ENCODE assay signal across 20 cellular contexts in the genomic region with DNA sequence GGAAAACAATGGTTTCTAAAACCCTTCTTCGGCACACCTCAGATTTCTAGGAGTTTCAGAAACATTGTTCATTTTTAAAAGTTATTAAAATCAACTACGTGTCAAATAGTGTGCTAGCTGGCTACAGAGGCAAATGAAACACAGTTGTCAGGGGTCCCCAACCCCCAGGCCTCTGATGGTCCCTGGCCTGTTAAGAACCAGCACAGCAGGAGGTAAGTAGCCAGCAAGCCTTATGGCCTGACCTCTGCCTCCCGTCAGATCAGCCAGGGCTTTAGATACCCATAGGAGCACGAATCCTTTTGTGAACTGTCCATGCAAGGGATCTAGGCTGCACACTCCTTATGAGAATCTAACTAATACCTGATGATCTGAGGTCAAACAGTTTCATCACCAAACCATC.
"Had no signal": no experiment of that assay in that cellular context is flagged by ENCODE, and none has a peak within 500 bp of the region (broad histone marks: within the 10 kb centered on the region; RNA-seq: fewer than 3 reads in every experiment).

No MANE protein-coding gene starts in this region.

- DNase-seq: KBM-7; MV-4-11; NCI-H1048; NCI-H1436 treated with DMSO at 0.1 percent for 48 hours; NCI-H1694; NCI-H187 treated with DMSO at 0.1 percent for 48 hours; NCI-H2029 treated with DMSO at 0.1 percent for 48 hours; NCI-H2171 treated with DMSO at 0.1 percent for 48 hours; NCI-H345; NCI-H446 treated with DMSO at 0.1 percent for 48 hours; NCI-H510A treated with DMSO at 0.1 percent for 48 hours; NCI-H526; NCI-H748 treated with DMSO at 0.1 percent for 48 hours; NK-92 treated with Interleukin-12 subunit alpha and Interleukin-12 subunit beta, amount 100 ng/mL, for 24 hours; PC-3; SHP77; SK-N-SH; SW 1271 had no signal

- H3K9ac ChIP-seq: SK-N-SH had no signal

- ATAC-seq: Panc1, PC-3 had no signal

- H3K9me3 ChIP-seq: SK-N-SH had no signal

- H3K27ac ChIP-seq: RWPE1 had no signal

- H3K4me2 ChIP-seq: SK-N-SH had no signal
